Comparison of ENCODE assay signal across 8 cellular contexts in the genomic region with DNA sequence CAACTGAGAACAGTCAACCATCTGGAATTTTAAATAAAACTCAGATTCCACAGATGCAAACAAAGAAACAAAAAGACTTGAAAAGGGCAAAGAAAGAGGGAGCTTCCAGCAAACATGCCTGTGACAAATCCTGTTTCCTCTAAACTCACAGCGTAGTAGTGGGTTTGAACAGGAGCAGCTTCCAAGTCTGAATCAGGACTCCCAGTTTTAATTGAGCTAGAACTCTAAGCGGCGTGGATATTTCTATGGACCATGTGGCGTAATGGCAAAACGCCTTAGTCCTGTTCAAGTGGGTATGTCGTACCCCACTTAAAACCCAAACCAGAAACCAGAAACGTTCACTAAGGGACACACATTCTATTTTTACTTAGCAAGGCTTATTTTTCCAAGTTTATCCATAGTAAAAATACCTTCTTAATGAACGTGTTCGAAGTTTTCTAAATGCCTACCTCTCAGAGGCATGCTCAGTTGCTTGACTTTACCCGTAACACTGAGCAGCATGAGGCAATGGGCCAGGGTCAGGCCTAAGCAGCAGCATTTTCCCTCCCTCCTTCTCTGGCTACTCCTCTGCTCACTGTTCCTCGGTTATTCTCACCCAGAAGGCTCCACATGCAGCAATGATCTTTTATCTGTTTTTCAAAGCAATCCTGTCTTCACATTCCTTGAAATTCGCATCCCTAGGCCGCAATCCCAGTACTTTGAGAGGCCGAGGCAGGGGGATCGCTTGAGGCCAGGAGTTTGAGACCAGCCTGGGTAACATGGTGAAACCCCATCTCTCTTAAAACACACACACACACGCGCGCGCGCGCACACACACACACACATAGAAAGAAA.
DNase-seq lines count a peak whose midpoint lies in the region; ATAC-seq, FAIRE-seq and TF ChIP-seq lines count a peak whose summit lies in the region.

No MANE protein-coding gene starts in this region.

- no peaks in the 10 kb centered on the region for H3K27me3 Mint-ChIP-seq in nephron (ENCODE audit: low read depth)

- no peak overlapping the region for H3K4me3 ChIP-seq in AG09309 (ENCODE audit: control insufficient read depth, low read depth, low read length)
- H3K4me3 ChIP-seq in MG63: no peak overlapping the region
- H3K4me3 ChIP-seq in HAP-1: no peak overlapping the region

- no peaks in the 10 kb centered on the region for H3K27me3 ChIP-seq in MG63
- no peaks in the 10 kb centered on the region for H3K27me3 ChIP-seq in HAP-1 (ENCODE audit: low read depth)

- H3K36me3 ChIP-seq in MG63 (peaks cover 5% of the 10 kb centered on the region), HAP-1 (replicated peaks) (no peaks in the 10 kb centered on the region)

- in situ Hi-C loops in HAP-1 (cut with MboI; ENCODE audit: low sequenced_read_pairs): no loop called here

- no peaks in the 10 kb centered on the region for H3K9me3 Mint-ChIP-seq in nephron

- no peak overlapping the region for H3K4me3 Mint-ChIP-seq in nephron

- H3K36me3 Mint-ChIP-seq in nephron (ENCODE audit: low read depth): peaks cover 28% of the 10 kb centered on the region

- DNase-seq in AG09309 (ENCODE audit: low read depth) (peak; percentile 64), MG63 (peak; percentile 60), NCI-H2196 treated with DMSO at 0.1 percent for 48 hours (lab: John Stamatoyannopoulos, UW; ENCODE audit: unreplicated experiment) (no peak), NCI-H524 treated with DMSO at 0.1 percent for 48 hours (lab: John Stamatoyannopoulos, UW) (no peak), HAP-1 (ENCODE audit: low spot score in 2 of 2) (no peak)

- TF ChIP-seq CTCF in AG09309 (IDR thresholded peaks at IDR 0.05; ENCODE audit: control insufficient read depth, insufficient read depth, low read depth, low read length, missing control alignments) (no peak), nephron (IDR thresholded peaks at IDR 0.05; ENCODE audit: unreplicated experiment in 3 of 3) (no peak)

- peaks cover 15% of the 10 kb centered on the region for H3K4me1 ChIP-seq in HAP-1

- no peak for ATAC-seq in GM19395 (IDR thresholded peaks at IDR 0.05; ENCODE audit: unreplicated experiment)

- FAIRE-seq in endometrium (lab: Jason Lieb, UNC): peak; percentile 90

- peak overlapping the region; percentile 34 to 89 (median 63) for H3K27ac Mint-ChIP-seq in nephron

- H3K4me1 Mint-ChIP-seq in nephron: peaks cover 53% of the 10 kb centered on the region

- H3K9me3 ChIP-seq in MG63: no peaks in the 10 kb centered on the region
- no peaks in the 10 kb centered on the region for H3K9me3 ChIP-seq in HAP-1

Comparison
In these comparisons a context has a peak if more than half of its experiments do, and no peak if none do; other contexts are left out.
1. DNase-seq: peak in AG09309 (single experiment) and MG63 (single experiment); none in NCI-H2196 treated with DMSO at 0.1 percent for 48 hours (single experiment), NCI-H524 treated with DMSO at 0.1 percent for 48 hours (single experiment) and HAP-1 (0 of 2).